Comparison of ENCODE assay signal across 26 cellular contexts in the genomic region with DNA sequence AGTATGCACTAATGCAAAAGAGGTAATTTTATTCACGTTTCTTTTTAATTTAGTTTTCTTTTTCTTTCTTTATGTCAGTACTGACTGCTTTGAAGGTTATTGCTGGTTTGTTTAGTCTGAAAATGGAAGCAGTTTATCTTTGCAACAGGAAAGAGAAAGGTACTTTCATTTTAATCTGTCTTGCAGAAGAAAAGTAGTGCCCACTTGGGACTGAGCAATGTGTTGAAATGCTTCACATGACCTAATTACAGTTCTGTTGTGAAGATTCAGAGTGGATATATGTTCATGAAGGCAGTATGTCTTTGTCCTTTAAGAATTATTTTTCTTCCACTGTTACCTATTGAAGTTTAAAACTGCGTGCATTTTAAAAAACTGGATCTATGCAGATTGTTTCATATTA.
DNase-seq lines count a peak whose midpoint lies in the region; ATAC-seq and TF ChIP-seq lines count a peak whose summit lies in the region.
"Had no signal": no experiment of that assay in that cellular context is flagged by ENCODE, and none has a peak within 500 bp of the region (broad histone marks: within the 10 kb centered on the region; RNA-seq: fewer than 3 reads in every experiment).

No MANE protein-coding gene starts in this region.

- H3K27me3 ChIP-seq in BLaER1: no peaks in the 10 kb centered on the region
- H3K27me3 ChIP-seq: heart right ventricle had no signal

- no peak for TF ChIP-seq CTCF in GM12865 (IDR thresholded peaks at IDR 0.05; ENCODE audit: insufficient read depth, low read depth, low read length, missing control alignments)
- no peak for TF ChIP-seq CTCF in fibroblast of villous mesenchyme (IDR thresholded peaks at IDR 0.05; ENCODE audit: insufficient read depth, low read depth, low read length)
- TF ChIP-seq CTCF in Calu3 (IDR thresholded peaks at IDR 0.05; ENCODE audit: unreplicated experiment): no peak

- H3K4me3 Mint-ChIP-seq in Calu3 (ENCODE audit: low read depth, unreplicated experiment): no peak overlapping the region
- H3K4me3 Mint-ChIP-seq: CD4-positive, alpha-beta memory T cell; endodermal cell; stimulated activated memory B cell treated with anti-CD40 and anti-IgM and Interleukin-4, amounts not matched to agents 10 μg/mL and 1 μg/mL and 100 μg/mL, for 72 hours had no signal

- H3K9ac ChIP-seq in BLaER1: no peak overlapping the region

- H3K36me3 Mint-ChIP-seq in activated naive CD4-positive, alpha-beta T cell treated with anti-CD3 and anti-CD28 coated beads, Interleukin-2, amount 50 U/mL, for 72 hours: peaks cover 0 to 5% of the 10 kb centered on the region in 2 donors
- no peaks in the 10 kb centered on the region for H3K36me3 Mint-ChIP-seq in Calu3 (ENCODE audit: insufficient read depth, unreplicated experiment)

- BruUV-seq in Calu3 (replicated peaks; lab: Mats Ljungman, UMichigan): no TSS peak

- no peaks in the 10 kb centered on the region for H4K20me1 ChIP-seq in BLaER1

- CTCF ChIA-PET in Calu3 (lab: Charles Lee): interaction anchor here (0.5 kb wide), 1 partner anchor 194 kb away, joined by 5 read pairs; no protein-coding TSS in a partner anchor

- no peaks in the 10 kb centered on the region for H3K9me3 Mint-ChIP-seq in activated naive CD4-positive, alpha-beta T cell treated with anti-CD3 and anti-CD28 coated beads, Interleukin-2, amount 50 U/mL, for 72 hours
- no peaks in the 10 kb centered on the region for H3K9me3 Mint-ChIP-seq in Calu3 (ENCODE audit: low read depth, unreplicated experiment)
- H3K9me3 Mint-ChIP-seq: CD4-positive, alpha-beta memory T cell; endodermal cell; stimulated activated memory B cell treated with anti-CD40 and anti-IgM and Interleukin-4, amounts not matched to agents 10 μg/mL and 1 μg/mL and 100 μg/mL, for 72 hours had no signal

- intact Hi-C loops in Calu3 (cut with micrococcal nuclease; ENCODE audit: unreplicated experiment): no loop called here

- H3K27ac Mint-ChIP-seq in activated naive CD4-positive, alpha-beta T cell treated with anti-CD3 and anti-CD28 coated beads, Interleukin-2, amount 50 U/mL, for 72 hours: no peak overlapping the region
- H3K27ac Mint-ChIP-seq in Calu3 (ENCODE audit: unreplicated experiment): no peak overlapping the region
- H3K27ac Mint-ChIP-seq: CD4-positive, alpha-beta memory T cell; endodermal cell; progenitor cell of endocrine pancreas; stimulated activated memory B cell treated with anti-CD40 and anti-IgM and Interleukin-4, amounts not matched to agents 10 μg/mL and 1 μg/mL and 100 μg/mL, for 72 hours had no signal

- H3K36me3 ChIP-seq in BLaER1: peaks cover 19% of the 10 kb centered on the region; the same call in 1 of the 2 replicates
- H3K36me3 ChIP-seq: thoracic aorta had no signal

- H3K4me1 ChIP-seq in BLaER1: peaks cover 16% of the 10 kb centered on the region

- no peaks in the 10 kb centered on the region for H3K4me1 Mint-ChIP-seq in Calu3 (ENCODE audit: low read depth, unreplicated experiment)
- H3K4me1 Mint-ChIP-seq: endodermal cell; stimulated activated memory B cell treated with anti-CD40 and anti-IgM and Interleukin-4, amounts not matched to agents 10 μg/mL and 1 μg/mL and 100 μg/mL, for 72 hours had no signal

- no peak for ATAC-seq in activated naive CD4-positive, alpha-beta T cell treated with anti-CD3 and anti-CD28 coated beads, Interleukin-2, amount 50 U/mL, for 72 hours
- ATAC-seq: PC-3; stimulated activated memory B cell treated with anti-CD40 and anti-IgM and Interleukin-4, amounts not matched to agents 10 μg/mL and 1 μg/mL and 100 μg/mL, for 72 hours had no signal

- peak; percentile 7 for DNase-seq in GM12865 (ENCODE audit: low read depth)
- DNase-seq in SK-MEL-5 (ENCODE audit: low read depth, low spot score): peak; percentile 30
- DNase-seq in fibroblast of villous mesenchyme (ENCODE audit: low read depth): peak; percentile 63
- no peak for DNase-seq in GM03348 (ENCODE audit: low spot score)
- no peak for DNase-seq in activated naive CD4-positive, alpha-beta T cell treated with anti-CD3 and anti-CD28 coated beads, Interleukin-2, amount 50 U/mL, for 72 hours (ENCODE audit: low spot score in 2 of 2)
- no peak for DNase-seq in SHP77 (lab: John Stamatoyannopoulos, UW)
- DNase-seq in Calu3: no peak
- DNase-seq: activated CD4-positive, alpha-beta T cell treated with anti-CD3 and anti-CD28 coated beads, Interleukin-2, amount 50 U/mL, for 1 hour; activated CD8-positive, alpha-beta memory T cell treated with anti-CD3 and anti-CD28 coated beads, Interleukin-2, amount 50 U/mL, for 48 hours; activated effector memory CD4-positive, alpha-beta T cell treated with Interleukin-2 at 50 U/mL for 16 hours; CD4-positive, alpha-beta memory T cell; endodermal cell; heart right ventricle; MV-4-11; NCI-H187; NCI-H226; NCI-H774; PC-3; SIG-M5 had no signal

- H3K27me3 Mint-ChIP-seq in Calu3 (ENCODE audit: unreplicated experiment): no peaks in the 10 kb centered on the region
- H3K27me3 Mint-ChIP-seq: CD4-positive, alpha-beta memory T cell; progenitor cell of endocrine pancreas; stimulated activated memory B cell treated with anti-CD40 and anti-IgM and Interleukin-4, amounts not matched to agents 10 μg/mL and 1 μg/mL and 100 μg/mL, for 72 hours had no signal

- H3K9me3 ChIP-seq in BLaER1: no peaks in the 10 kb centered on the region
- H3K9me3 ChIP-seq: heart right ventricle, thoracic aorta had no signal

- peak overlapping the region; percentile 35 for H3K4me2 ChIP-seq in BLaER1

- in situ Hi-C loops in SK-MEL-5 (cut with HindIII; ENCODE audit: low pct_unique_long_range_greater_than_20kb, low sequenced_read_pairs): no loop called here

- no peak overlapping the region for H3K27ac ChIP-seq in BLaER1
- H3K27ac ChIP-seq: coronary artery, heart right ventricle, skin epidermis, thoracic aorta, VCaP had no signal

- H3K4me3 ChIP-seq in BLaER1 (no peak overlapping the region), GM12865 (ENCODE audit: low read depth, low read length) (no peak overlapping the region), fibroblast of villous mesenchyme (ENCODE audit: low read depth, low read length) (no peak overlapping the region)
- H3K4me3 ChIP-seq: coronary artery, heart right ventricle, skin epidermis, thoracic aorta had no signal

Comparison
In these comparisons a context has a peak if more than half of its experiments do, and no peak if none do; other contexts are left out.
1. DNase-seq: peak in GM12865 (single experiment), SK-MEL-5 (single experiment) and fibroblast of villous mesenchyme (single experiment); none in GM03348 (single experiment), activated naive CD4-positive, alpha-beta T cell treated with anti-CD3 and anti-CD28 coated beads, Interleukin-2, amount 50 U/mL, for 72 hours (0 of 2), SHP77 (0 of 2) and Calu3 (single experiment).